In genomic region chr4:126445596-126445995, GRCh38 we compare ENCODE assay signal across 29 cellular contexts.
"Had no signal": no experiment of that assay in that cellular context is flagged by ENCODE, and none has a peak within 500 bp of the region (broad histone marks: within the 10 kb centered on the region; RNA-seq: fewer than 3 reads in every experiment).

No MANE protein-coding gene starts in this region.

- H3K4me3 Mint-ChIP-seq: activated naive CD8-positive, alpha-beta T cell; brain; natural killer cell; stimulated activated effector memory CD8-positive, alpha-beta T cell treated with anti-CD3 and anti-CD28 coated beads, Interleukin-12 subunit alpha, Interleukin-12 subunit beta, amount 100 ng/mL, for 72 hours; stimulated activated naive CD8-positive, alpha-beta T cell treated with anti-CD3 and anti-CD28 coated beads, Interleukin-15, amount 100 ng/mL, for 72 hours; T-helper 1 cell treated with Interleukin-12 subunit alpha and Interleukin-12 subunit beta and Interleukin-4 antibody, amounts not matched to agents 30 μg/mL and 1 μg/mL, for 36 hours had no signal

- H3K27me3 Mint-ChIP-seq: activated naive CD8-positive, alpha-beta T cell; brain; stimulated activated naive CD8-positive, alpha-beta T cell treated with anti-CD3 and anti-CD28 coated beads, Interleukin-15, amount 100 ng/mL, for 72 hours had no signal

- H3K36me3 Mint-ChIP-seq: activated naive CD8-positive, alpha-beta T cell; brain; natural killer cell; stimulated activated effector memory CD8-positive, alpha-beta T cell treated with anti-CD3 and anti-CD28 coated beads, Interleukin-12 subunit alpha, Interleukin-12 subunit beta, amount 100 ng/mL, for 72 hours had no signal

- H3K4me2 ChIP-seq: hepatocyte had no signal

- H3K4me1 ChIP-seq: adrenal gland, right lobe of liver, upper lobe of left lung, vagina had no signal

- ATAC-seq: left cardiac atrium; natural killer cell; right lobe of liver; stimulated activated effector memory CD8-positive, alpha-beta T cell treated with anti-CD3 and anti-CD28 coated beads, Interleukin-12 subunit alpha, Interleukin-12 subunit beta, amount 100 ng/mL, for 72 hours; stimulated activated naive CD8-positive, alpha-beta T cell treated with anti-CD3 and anti-CD28 coated beads, Interleukin-15, amount 100 ng/mL, for 72 hours had no signal

- H2AFZ ChIP-seq: hepatocyte had no signal

- H3K4me3 ChIP-seq: adrenal gland, cardiac muscle cell, hepatocyte, right lobe of liver, skin epidermis, thyroid gland, upper lobe of left lung, vagina had no signal

- H3K27ac Mint-ChIP-seq: activated naive CD8-positive, alpha-beta T cell; brain; natural killer cell; stimulated activated effector memory CD8-positive, alpha-beta T cell treated with anti-CD3 and anti-CD28 coated beads, Interleukin-12 subunit alpha, Interleukin-12 subunit beta, amount 100 ng/mL, for 72 hours; stimulated activated naive CD8-positive, alpha-beta T cell treated with anti-CD3 and anti-CD28 coated beads, Interleukin-15, amount 100 ng/mL, for 72 hours; T-helper 1 cell treated with Interleukin-12 subunit alpha and Interleukin-12 subunit beta and Interleukin-4 antibody, amounts not matched to agents 30 μg/mL and 1 μg/mL, for 36 hours had no signal

- H3K36me3 ChIP-seq: adrenal gland, cardiac muscle cell, right lobe of liver, thyroid gland, upper lobe of left lung, vagina had no signal

- H3K4me1 Mint-ChIP-seq: natural killer cell; stimulated activated effector memory CD8-positive, alpha-beta T cell treated with anti-CD3 and anti-CD28 coated beads, Interleukin-12 subunit alpha, Interleukin-12 subunit beta, amount 100 ng/mL, for 72 hours; stimulated activated naive CD8-positive, alpha-beta T cell treated with anti-CD3 and anti-CD28 coated beads, Interleukin-15, amount 100 ng/mL, for 72 hours had no signal

- H3K79me2 ChIP-seq: hepatocyte had no signal

- H3K27me3 ChIP-seq: adrenal gland, cardiac muscle cell, hepatocyte, right lobe of liver, thyroid gland, upper lobe of left lung, vagina had no signal

- H3K27ac ChIP-seq: adrenal gland, cardiac muscle cell, hepatocyte, right lobe of liver, skin epidermis, thyroid gland, upper lobe of left lung, vagina, VCaP had no signal

- H3K9me3 ChIP-seq: adrenal gland, right lobe of liver, thyroid gland, upper lobe of left lung, vagina had no signal

- DNase-seq: activated CD4-positive, alpha-beta T cell treated with anti-CD3 and anti-CD28 coated beads for 48 hours; activated CD4-positive, alpha-beta T cell treated with anti-CD3 and anti-CD28 coated beads, Interleukin-2, amount 50 U/mL, for 48 hours; activated CD8-positive, alpha-beta memory T cell treated with anti-CD3 and anti-CD28 coated beads for 24 hours; activated effector memory CD4-positive, alpha-beta T cell treated with Interleukin-2 at 50 U/mL for 16 hours; activated naive CD4-positive, alpha-beta T cell treated with Interleukin-2 at 50 U/mL for 16 hours; adrenal gland; aorta; cerebellar nuclear complex; cortex of kidney; left cardiac atrium; mammary epithelial cell; midbrain; natural killer cell; posterior cingulate gyrus; right lobe of liver; stimulated activated CD4-positive, alpha-beta T cell treated with anti-CD3 and anti-CD28 coated beads, Interleukin-4, amount 100 ng/mL, for 24 hours; stimulated activated naive CD8-positive, alpha-beta T cell treated with anti-CD3 and anti-CD28 coated beads, Interleukin-15, amount 100 ng/mL, for 72 hours; T-helper 9 cell; thyroid gland; upper lobe of left lung had no signal
